In genomic region chr20:2504803-2505202, GRCh38 we compare ENCODE assay signal across 7 cellular contexts. TPM values are rescaled to one million over a fixed set of nuclear protein-coding genes. Genes with fewer than 3 reads are reported as not detected.
"Had no signal": no experiment of that assay in that cellular context is flagged by ENCODE, and none has a peak within 500 bp of the region (broad histone marks: within the 10 kb centered on the region; RNA-seq: fewer than 3 reads in every experiment).

No MANE protein-coding gene starts in this region.

RNA-seq across cellular contexts. Expression of gene TMC2, which starts 31.6 kb away (rescaled TPM):
- total RNA-seq: stomach, suprapubic skin, thoracic aorta, transverse colon, ureter, uterus, vagina had no signal
